12 cellular contexts compared by ENCODE assay signal in the genomic region with DNA sequence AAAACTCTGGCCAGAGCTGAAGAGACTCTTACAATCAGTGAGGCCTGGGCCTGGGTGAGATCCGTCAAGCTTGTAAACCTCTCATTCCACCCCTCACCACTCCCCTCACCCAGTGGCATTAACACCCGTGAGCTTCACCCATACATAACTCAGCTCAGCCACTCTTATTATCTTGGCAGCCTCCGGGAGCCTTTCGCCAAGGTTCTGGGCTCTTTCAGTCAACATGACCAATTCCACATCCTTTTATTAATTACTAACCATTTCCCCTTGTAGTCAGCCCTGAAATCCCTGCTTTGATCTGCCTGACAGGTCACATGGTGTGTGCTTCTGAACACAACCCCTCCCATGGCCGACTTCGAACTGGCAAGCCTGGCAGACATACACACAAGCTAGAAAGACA.
A peak's percentile ranks its signal among the peaks of the same experiment; 100 is the strongest.
DNase-seq lines count a peak whose midpoint lies in the region; ATAC-seq, FAIRE-seq and TF ChIP-seq lines count a peak whose summit lies in the region.
"Had no signal": no experiment of that assay in that cellular context is flagged by ENCODE, and none has a peak within 500 bp of the region (broad histone marks: within the 10 kb centered on the region; RNA-seq: fewer than 3 reads in every experiment).

No MANE protein-coding gene starts in this region.

- in situ Hi-C loops in K562 (cut with MboI): no loop called here

- H3K9me3 Mint-ChIP-seq in nephron progenitor cell: no peaks in the 10 kb centered on the region
- H3K9me3 Mint-ChIP-seq: activated naive CD4-positive, alpha-beta T cell treated with anti-CD3 and anti-CD28 coated beads, Interleukin-2, amount 50 U/mL, for 24 hours had no signal

- no peak overlapping the region for H3K4me3 ChIP-seq in K562
- H3K4me3 ChIP-seq: HAP-1 had no signal

- peaks cover 8% of the 10 kb centered on the region for H3K27me3 Mint-ChIP-seq in nephron progenitor cell (ENCODE audit: low read depth, poor library complexity)

- H3K36me3 Mint-ChIP-seq in nephron progenitor cell (ENCODE audit: low read depth): no peaks in the 10 kb centered on the region
- H3K36me3 Mint-ChIP-seq: activated naive CD4-positive, alpha-beta T cell treated with anti-CD3 and anti-CD28 coated beads, Interleukin-2, amount 50 U/mL, for 24 hours had no signal

- H3K4me1 ChIP-seq in K562 (replicated peaks in 1 of 2; ENCODE audit: control insufficient read depth in 2 of 2, insufficient read depth in 2 of 2, low read length in 2 of 2): no peaks in the 10 kb centered on the region
- H3K4me1 ChIP-seq: HAP-1 had no signal

- 0 out of 5 replicates have a peak, but pooled peaks cover 0 to 3% of the 10 kb centered on the region in 2 experiments for H3K27me3 ChIP-seq in K562 (ENCODE audit: control insufficient read depth in 2 of 2, insufficient read depth in 2 of 2, low read length in 2 of 2)

- CTCF ChIA-PET in K562 (lab: Yijun Ruan, JAX; ENCODE audit: low intra/inter-chr PET ratio): no interaction called here

- DNase-seq in CD1c-positive myeloid dendritic cell (ENCODE audit: extremely low spot score) (peak; percentile 14), HTR-8/SVneo (ENCODE audit: insufficient read length, low spot score) (peak; percentile 6), K562 (ENCODE audit: extremely low read depth in 1 of 4, low spot score in 3 of 4) (peak in 3 of 4 experiments; percentile 28 to 59 (median 43)), nephron progenitor cell (peak; percentile 8), GDM1 (lab: John Stamatoyannopoulos, UW) (no peak), NCI-H1048 (lab: John Stamatoyannopoulos, UW) (no peak), nucleus accumbens (lab: John Stamatoyannopoulos, UW) (no peak)
- DNase-seq in activated CD4-positive, CD25-positive, alpha-beta regulatory T cell treated with anti-CD3 and anti-CD28 coated beads, Interleukin-2, amount 50 U/mL, for 72 hours: no peak
- DNase-seq: hippocampal formation had no signal

- FAIRE-seq in HTR-8/SVneo (lab: Jason Lieb, UNC) (no peak), K562 (lab: Jason Lieb, UNC) (no peak)

- ATAC-seq in K562: 0 out of 3 replicates have a peak, but pooled peaks have one; percentile 35

- H4K20me1 ChIP-seq in K562 (replicated peaks; ENCODE audit: control insufficient read depth, insufficient read depth, low read length): no peaks in the 10 kb centered on the region

- 8% methylated on average over 6 of the region's 6 CpGs for WGBS in K562 (ENCODE audit: insufficient coverage, low coverage, missing lambda C conversion rate)

- TF ChIP-seq EP300 in K562 (IDR thresholded peaks at IDR 0.05; ENCODE audit: low read length): no peak

- intact Hi-C loops in K562 (cut with micrococcal nuclease): no loop called here

- H3K4me3 Mint-ChIP-seq in nephron progenitor cell: no peak overlapping the region
- H3K4me3 Mint-ChIP-seq: activated naive CD4-positive, alpha-beta T cell treated with anti-CD3 and anti-CD28 coated beads, Interleukin-2, amount 50 U/mL, for 24 hours had no signal

- H3K9ac ChIP-seq in K562 (ENCODE audit: insufficient read depth in 1 of 2, low read depth in 2 of 2, low read length in 2 of 2): no peak overlapping the region
- H3K9ac ChIP-seq: KMS-11 had no signal

- H3K27ac Mint-ChIP-seq in nephron progenitor cell: no peak overlapping the region
- H3K27ac Mint-ChIP-seq: activated naive CD4-positive, alpha-beta T cell treated with anti-CD3 and anti-CD28 coated beads, Interleukin-2, amount 50 U/mL, for 24 hours had no signal

- peaks cover 15% of the 10 kb centered on the region for H3K4me1 Mint-ChIP-seq in nephron progenitor cell
- H3K4me1 Mint-ChIP-seq: activated naive CD4-positive, alpha-beta T cell treated with anti-CD3 and anti-CD28 coated beads, Interleukin-2, amount 50 U/mL, for 24 hours had no signal

- no peak for TF ChIP-seq POLR2A in K562 (conservative IDR thresholded peaks at IDR 0.05)

- TF ChIP-seq CTCF in K562 (IDR thresholded peaks at IDR 0.05 in 2 of 3, conservative IDR thresholded peaks at IDR 0.05 in 1 of 3; ENCODE audit: insufficient read depth in 2 of 3, low read depth in 1 of 3, low read length in 3 of 3): no peak
- TF ChIP-seq CTCF in nephron progenitor cell (IDR thresholded peaks at IDR 0.05): no peak

- no peaks in the 10 kb centered on the region for H3K9me3 ChIP-seq in K562 (replicated peaks; ENCODE audit: control insufficient read depth, insufficient read depth, low read depth, low read length)
- H3K9me3 ChIP-seq: HAP-1 had no signal

- BruUV-seq in K562 (replicated peaks; lab: Mats Ljungman, UMichigan): no TSS peak

- no peak overlapping the region for H3K27ac ChIP-seq in K562 (ENCODE audit: extremely low read depth, low read depth, low read length)
- H3K27ac ChIP-seq: KMS-11 had no signal

- H2AFZ ChIP-seq in K562 (ENCODE audit: low read depth, low read length): no peak overlapping the region

- H3K4me2 ChIP-seq in K562 (ENCODE audit: insufficient read depth, low read length): no peak overlapping the region
- H3K4me2 ChIP-seq: KMS-11 had no signal

- POLR2A ChIA-PET in K562 (lab: Yijun Ruan, JAX): interaction anchor here (0.6 to 1.2 kb wide), 2 partner anchors 18 to 126 kb away, joined by 3 read pairs; no protein-coding TSS in a partner anchor

- H3K36me3 ChIP-seq in K562 (ENCODE audit: control insufficient read depth, insufficient read depth, low read length): no peaks in the 10 kb centered on the region
- H3K36me3 ChIP-seq: HAP-1 had no signal

- no peaks in the 10 kb centered on the region for H3K79me2 ChIP-seq in K562 (ENCODE audit: control insufficient read depth, insufficient read depth, low read length)

- TF ChIP-seq RAD21 in K562 (CRISPR knock-in tag; conservative IDR thresholded peaks at IDR 0.05 in 1 of 2, IDR thresholded peaks at IDR 0.05 in 1 of 2): no peak

- no peaks in the 10 kb centered on the region for H3K9me1 ChIP-seq in K562 (ENCODE audit: control insufficient read depth, insufficient read depth, low read length)

TF ChIP-seq in K562, 482 proteins besides CTCF, POLR2A, EP300 and RAD21 (continues in another document):
- TF ChIP-seq SP1 (CRISPR knock-in tag; IDR thresholded peaks at IDR 0.05) (no peak), TOE1 (IDR thresholded peaks at IDR 0.05; ENCODE audit: borderline replicate concordance) (no peak), TOE1 (CRISPR knock-in tag; IDR thresholded peaks at IDR 0.05; ENCODE audit: borderline replicate concordance, low read depth) (no peak), EGR1 (conservative IDR thresholded peaks at IDR 0.05) (no peak), FOXA3 (CRISPR knock-in tag; conservative IDR thresholded peaks at IDR 0.05 in 1 of 2, IDR thresholded peaks at IDR 0.05 in 1 of 2) (no peak), MEIS2 (IDR thresholded peaks at IDR 0.05; ENCODE audit: partially characterized antibody) (peak; percentile 24), ELF4 (CRISPR knock-in tag; IDR thresholded peaks at IDR 0.05) (no peak), NR2C2 (CRISPR knock-in tag; IDR thresholded peaks at IDR 0.05) (no peak), NR2C2 (tag; IDR thresholded peaks at IDR 0.05) (no peak)
- TF ChIP-seq, protein P1, sequence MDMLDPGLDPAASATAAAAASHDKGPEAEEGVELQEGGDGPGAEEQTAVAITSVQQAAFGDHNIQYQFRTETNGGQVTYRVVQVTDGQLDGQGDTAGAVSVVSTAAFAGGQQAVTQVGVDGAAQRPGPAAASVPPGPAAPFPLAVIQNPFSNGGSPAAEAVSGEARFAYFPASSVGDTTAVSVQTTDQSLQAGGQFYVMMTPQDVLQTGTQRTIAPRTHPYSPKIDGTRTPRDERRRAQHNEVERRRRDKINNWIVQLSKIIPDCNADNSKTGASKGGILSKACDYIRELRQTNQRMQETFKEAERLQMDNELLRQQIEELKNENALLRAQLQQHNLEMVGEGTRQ (CRISPR knock-in tag; IDR thresholded peaks at IDR 0.05): peak; percentile 50
- TF ChIP-seq, protein P2, sequence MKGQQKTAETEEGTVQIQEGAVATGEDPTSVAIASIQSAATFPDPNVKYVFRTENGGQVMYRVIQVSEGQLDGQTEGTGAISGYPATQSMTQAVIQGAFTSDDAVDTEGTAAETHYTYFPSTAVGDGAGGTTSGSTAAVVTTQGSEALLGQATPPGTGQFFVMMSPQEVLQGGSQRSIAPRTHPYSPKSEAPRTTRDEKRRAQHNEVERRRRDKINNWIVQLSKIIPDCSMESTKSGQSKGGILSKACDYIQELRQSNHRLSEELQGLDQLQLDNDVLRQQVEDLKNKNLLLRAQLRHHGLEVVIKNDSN (CRISPR knock-in tag; IDR thresholded peaks at IDR 0.05): peak; percentile 63
- TF ChIP-seq, protein P3, sequence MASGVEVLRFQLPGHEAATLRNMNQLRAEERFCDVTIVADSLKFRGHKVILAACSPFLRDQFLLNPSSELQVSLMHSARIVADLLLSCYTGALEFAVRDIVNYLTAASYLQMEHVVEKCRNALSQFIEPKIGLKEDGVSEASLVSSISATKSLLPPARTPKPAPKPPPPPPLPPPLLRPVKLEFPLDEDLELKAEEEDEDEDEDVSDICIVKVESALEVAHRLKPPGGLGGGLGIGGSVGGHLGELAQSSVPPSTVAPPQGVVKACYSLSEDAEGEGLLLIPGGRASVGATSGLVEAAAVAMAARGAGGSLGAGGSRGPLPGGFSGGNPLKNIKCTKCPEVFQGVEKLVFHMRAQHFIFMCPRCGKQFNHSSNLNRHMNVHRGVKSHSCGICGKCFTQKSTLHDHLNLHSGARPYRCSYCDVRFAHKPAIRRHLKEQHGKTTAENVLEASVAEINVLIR (CRISPR knock-in tag; IDR thresholded peaks at IDR 0.05): no peak
- TF ChIP-seq, protein P4, sequence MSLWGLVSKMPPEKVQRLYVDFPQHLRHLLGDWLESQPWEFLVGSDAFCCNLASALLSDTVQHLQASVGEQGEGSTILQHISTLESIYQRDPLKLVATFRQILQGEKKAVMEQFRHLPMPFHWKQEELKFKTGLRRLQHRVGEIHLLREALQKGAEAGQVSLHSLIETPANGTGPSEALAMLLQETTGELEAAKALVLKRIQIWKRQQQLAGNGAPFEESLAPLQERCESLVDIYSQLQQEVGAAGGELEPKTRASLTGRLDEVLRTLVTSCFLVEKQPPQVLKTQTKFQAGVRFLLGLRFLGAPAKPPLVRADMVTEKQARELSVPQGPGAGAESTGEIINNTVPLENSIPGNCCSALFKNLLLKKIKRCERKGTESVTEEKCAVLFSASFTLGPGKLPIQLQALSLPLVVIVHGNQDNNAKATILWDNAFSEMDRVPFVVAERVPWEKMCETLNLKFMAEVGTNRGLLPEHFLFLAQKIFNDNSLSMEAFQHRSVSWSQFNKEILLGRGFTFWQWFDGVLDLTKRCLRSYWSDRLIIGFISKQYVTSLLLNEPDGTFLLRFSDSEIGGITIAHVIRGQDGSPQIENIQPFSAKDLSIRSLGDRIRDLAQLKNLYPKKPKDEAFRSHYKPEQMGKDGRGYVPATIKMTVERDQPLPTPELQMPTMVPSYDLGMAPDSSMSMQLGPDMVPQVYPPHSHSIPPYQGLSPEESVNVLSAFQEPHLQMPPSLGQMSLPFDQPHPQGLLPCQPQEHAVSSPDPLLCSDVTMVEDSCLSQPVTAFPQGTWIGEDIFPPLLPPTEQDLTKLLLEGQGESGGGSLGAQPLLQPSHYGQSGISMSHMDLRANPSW (CRISPR knock-in tag; IDR thresholded peaks at IDR 0.05): no peak

Comparison
In these comparisons a context has a peak if more than half of its experiments do, and no peak if none do; other contexts are left out.
1. DNase-seq: peak in CD1c-positive myeloid dendritic cell (single experiment), HTR-8/SVneo (single experiment), K562 (3 of 4) and nephron progenitor cell (single experiment); none in GDM1 (single experiment), NCI-H1048 (single experiment), nucleus accumbens (0 of 56) and activated CD4-positive, CD25-positive, alpha-beta regulatory T cell treated with anti-CD3 and anti-CD28 coated beads, Interleukin-2, amount 50 U/mL, for 72 hours (single experiment).